Comparison of ENCODE assay signal across 9 cellular contexts in genomic region chr20:19888269-19888669, GRCh38.
DNase-seq lines count a peak whose midpoint lies in the region; ATAC-seq and TF ChIP-seq lines count a peak whose summit lies in the region.
"Had no signal": no experiment of that assay in that cellular context is flagged by ENCODE, and none has a peak within 500 bp of the region (broad histone marks: within the 10 kb centered on the region; RNA-seq: fewer than 3 reads in every experiment).

No MANE protein-coding gene starts in this region.

- TF ChIP-seq POLR2A in stomach (IDR thresholded peaks at IDR 0.05), result no peak

- no peak for ATAC-seq in left lung
- ATAC-seq in activated naive CD4-positive, alpha-beta T cell treated with anti-CD3 and anti-CD28 coated beads, Interleukin-2, amount 50 U/mL, for 72 hours, result no peak
- ATAC-seq in HG02642 (IDR thresholded peaks at IDR 0.05; ENCODE audit: poor library complexity, unreplicated experiment), result no peak

- no TSS peak for BruUV-seq in MCF 10A (replicated peaks; lab: Mats Ljungman, UMichigan)

- CTCF ChIA-PET in MCF 10A (lab: Yijun Ruan, JAX), result interaction anchor here (0.6 to 5.7 kb wide), 11 partner anchors 10 to 202 kb away, joined by 3 to 44 read pairs (median 14); no protein-coding TSS in a partner anchor

- H3K27me3 Mint-ChIP-seq in MCF 10A (ENCODE audit: insufficient read depth, unreplicated experiment), result no peaks in the 10 kb centered on the region

- WGBS in stomach, 5 donors, result 40 to 55% (median 47%) methylated on average over 8 of the region's 8 CpGs

- H3K27ac ChIP-seq in left lung, result peak overlapping the region; percentile 68 to 84
- H3K27ac ChIP-seq in stomach, result peak overlapping the region; percentile 26 to 85 (median 78)
- no peak overlapping the region for H3K27ac ChIP-seq in effector memory CD4-positive, alpha-beta T cell (ENCODE audit: insufficient read depth, low read length, poor library complexity, severe bottlenecking)
- H3K27ac ChIP-seq: neutrophil had no signal

- H3K9me3 Mint-ChIP-seq in MCF 10A (ENCODE audit: unreplicated experiment), result no peaks in the 10 kb centered on the region
- H3K9me3 Mint-ChIP-seq in activated naive CD4-positive, alpha-beta T cell treated with anti-CD3 and anti-CD28 coated beads, Interleukin-2, amount 50 U/mL, for 72 hours, result peaks cover 0 to 3% of the 10 kb centered on the region in 2 donors

- peaks cover 28% of the 10 kb centered on the region for H3K36me3 Mint-ChIP-seq in MCF 10A (ENCODE audit: insufficient read depth, unreplicated experiment)
- peaks cover 0 to 1% of the 10 kb centered on the region in 2 donors for H3K36me3 Mint-ChIP-seq in activated naive CD4-positive, alpha-beta T cell treated with anti-CD3 and anti-CD28 coated beads, Interleukin-2, amount 50 U/mL, for 72 hours

- H3K36me3 ChIP-seq in left lung (peaks cover 0 to 4% of the 10 kb centered on the region in 2 donors), stomach (peaks cover 3 to 9% (median 4%) of the 10 kb centered on the region in 4 donors)
- no peaks in the 10 kb centered on the region for H3K36me3 ChIP-seq in effector memory CD4-positive, alpha-beta T cell (ENCODE audit: control insufficient read depth, insufficient read depth, low read length)
- H3K36me3 ChIP-seq: neutrophil had no signal

- peaks cover 48% of the 10 kb centered on the region for H3K4me1 Mint-ChIP-seq in MCF 10A (ENCODE audit: insufficient read depth, unreplicated experiment)

- H3K4me1 ChIP-seq in left lung (peaks cover 38 to 72% of the 10 kb centered on the region in 2 donors), stomach (peaks cover 33 to 70% (median 58%) of the 10 kb centered on the region in 4 donors)
- no peaks in the 10 kb centered on the region for H3K4me1 ChIP-seq in effector memory CD4-positive, alpha-beta T cell (ENCODE audit: control insufficient read depth, insufficient read depth, low read length, poor library complexity, severe bottlenecking)

- peak overlapping the region; percentile 94 for H3K27ac Mint-ChIP-seq in MCF 10A (ENCODE audit: low read depth, unreplicated experiment)
- no peak overlapping the region for H3K27ac Mint-ChIP-seq in activated naive CD4-positive, alpha-beta T cell treated with anti-CD3 and anti-CD28 coated beads, Interleukin-2, amount 50 U/mL, for 72 hours

- peak; percentile 81 for DNase-seq in NCI-H1105 treated with DMSO at 0.1 percent for 48 hours (lab: John Stamatoyannopoulos, UW)
- peak; percentile 13 for DNase-seq in MCF 10A (ENCODE audit: unreplicated experiment)
- no peak for DNase-seq in left lung
- no peak for DNase-seq in stomach
- DNase-seq in effector memory CD4-positive, alpha-beta T cell, result no peak
- no peak for DNase-seq in activated naive CD4-positive, alpha-beta T cell treated with anti-CD3 and anti-CD28 coated beads, Interleukin-2, amount 50 U/mL, for 72 hours (ENCODE audit: low spot score in 2 of 2)
- no peak for DNase-seq in NCI-H1930 (lab: John Stamatoyannopoulos, UW)

- TF ChIP-seq CTCF in MCF 10A (IDR thresholded peaks at IDR 0.05; ENCODE audit: unreplicated experiment), result no peak
- TF ChIP-seq CTCF in left lung (IDR thresholded peaks at IDR 0.05), result no peak
- no peak for TF ChIP-seq CTCF in stomach (IDR thresholded peaks at IDR 0.05)

- POLR2A ChIA-PET in MCF 10A (lab: Yijun Ruan, JAX), result interaction anchor here (0.9 to 8.0 kb wide), 8 partner anchors 14 to 102 kb away, joined by 3 to 107 read pairs (median 8); no protein-coding TSS in a partner anchor

- H3K9me3 ChIP-seq in left lung (no peaks in the 10 kb centered on the region), stomach (no peaks in the 10 kb centered on the region)
- H3K9me3 ChIP-seq in effector memory CD4-positive, alpha-beta T cell (ENCODE audit: control insufficient read depth, low read length), result no peaks in the 10 kb centered on the region
- H3K9me3 ChIP-seq: neutrophil had no signal

- H3K27me3 ChIP-seq in left lung (no peaks in the 10 kb centered on the region), stomach (no peaks in the 10 kb centered on the region)
- no peaks in the 10 kb centered on the region for H3K27me3 ChIP-seq in effector memory CD4-positive, alpha-beta T cell (replicated peaks; ENCODE audit: control insufficient read depth, insufficient read depth, low read length, poor library complexity, severe bottlenecking)

- TF ChIP-seq EP300 in stomach (IDR thresholded peaks at IDR 0.05), result no peak

- peak overlapping the region in 1 of 2 donors; percentile 36 for H3K4me3 ChIP-seq in left lung
- H3K4me3 ChIP-seq in stomach, result peak overlapping the region in 3 of 4 donors; percentile 4 to 35 (median 27)
- H3K4me3 ChIP-seq in effector memory CD4-positive, alpha-beta T cell (ENCODE audit: insufficient read depth, low read depth, low read length, poor library complexity, severe bottlenecking), result no peak overlapping the region

- intact Hi-C loops in MCF 10A (cut with micrococcal nuclease) (loop anchor here (5.0 kb wide), 2 partner anchors 71 to 151 kb away; no protein-coding TSS in a partner anchor), left lung (cut with DNase I) (no loop called here), stomach (cut with DNase I; ENCODE audit: low total_unique reads) (loop anchor here (10.0 kb wide), 1 partner anchor 103 kb away; no protein-coding TSS in a partner anchor)

- H3K4me3 Mint-ChIP-seq in MCF 10A (ENCODE audit: unreplicated experiment), result no peak overlapping the region

Comparison
In these comparisons a context has a peak if more than half of its experiments do, and no peak if none do; other contexts are left out.
1. DNase-seq: peak in NCI-H1105 treated with DMSO at 0.1 percent for 48 hours (single experiment) and MCF 10A (single experiment); none in left lung (0 of 2), stomach (single experiment), effector memory CD4-positive, alpha-beta T cell (0 of 3), activated naive CD4-positive, alpha-beta T cell treated with anti-CD3 and anti-CD28 coated beads, Interleukin-2, amount 50 U/mL, for 72 hours (0 of 2) and NCI-H1930 (0 of 2).
2. intact Hi-C loops: an anchor here in MCF 10A (5.0 kb wide) and stomach (10.0 kb wide); none called in left lung.